ENCODE assay signal across 33 cellular contexts in genomic region chr2:26356771-26357170, GRCh38. TPM values are rescaled to one million over a fixed set of nuclear protein-coding genes. Genes with fewer than 3 reads are reported as not detected.
DNase-seq lines count a peak whose midpoint lies in the region; ATAC-seq and TF ChIP-seq lines count a peak whose summit lies in the region.
"Had no signal": no experiment of that assay in that cellular context is flagged by ENCODE, and none has a peak within 500 bp of the region (broad histone marks: within the 10 kb centered on the region; RNA-seq: fewer than 3 reads in every experiment).

No MANE protein-coding gene starts in this region.

- H3K4me1 Mint-ChIP-seq in activated T-cell treated with anti-CD3 and anti-CD28 coated beads, Interleukin-2, amount 50 U/mL, for 72 hours (ENCODE audit: low read depth), result peaks cover 74% of the 10 kb centered on the region
- H3K4me1 Mint-ChIP-seq in activated T-helper 17 cell treated with anti-CD3 and anti-CD28 coated beads, Interleukin-2, amount 50 U/mL, for 72 hours, result peaks cover 43% of the 10 kb centered on the region
- peaks cover 31 to 77% of the 10 kb centered on the region in 2 donors for H3K4me1 Mint-ChIP-seq in stimulated activated naive B cell treated with anti-CD40 and anti-IgM and Interleukin-4, amounts not matched to agents 10 μg/mL and 1 μg/mL and 100 μg/mL, for 72 hours

- ATAC-seq in activated T-cell treated with anti-CD3 and anti-CD28 coated beads, Interleukin-2, amount 50 U/mL, for 72 hours (replicated peaks in 1 of 2), result no peak
- peak; percentile 28 for ATAC-seq in activated T-helper 17 cell treated with anti-CD3 and anti-CD28 coated beads, Interleukin-2, amount 50 U/mL, for 72 hours (replicated peaks)
- ATAC-seq in stimulated activated naive B cell treated with anti-CD40 and anti-IgM and Interleukin-4, amounts not matched to agents 10 μg/mL and 1 μg/mL and 100 μg/mL, for 72 hours (replicated peaks), result no peak
- ATAC-seq: heart left ventricle, left cardiac atrium had no signal

- H3K36me3 ChIP-seq in osteoblast (ENCODE audit: insufficient read depth, low read length), result no peaks in the 10 kb centered on the region
- H3K36me3 ChIP-seq: heart left ventricle had no signal

- H3K79me2 ChIP-seq in osteoblast (ENCODE audit: insufficient read depth, low read length), result peaks cover 92% of the 10 kb centered on the region

- H4K20me1 ChIP-seq in osteoblast (ENCODE audit: insufficient read depth, low read length), result peaks cover 35% of the 10 kb centered on the region

- peak overlapping the region; percentile 21 to 30 for H3K4me3 Mint-ChIP-seq in activated T-cell treated with anti-CD3 and anti-CD28 coated beads, Interleukin-2, amount 50 U/mL, for 72 hours
- peak overlapping the region; percentile 26 for H3K4me3 Mint-ChIP-seq in activated T-helper 17 cell treated with anti-CD3 and anti-CD28 coated beads, Interleukin-2, amount 50 U/mL, for 72 hours
- H3K4me3 Mint-ChIP-seq in stimulated activated naive B cell treated with anti-CD40 and anti-IgM and Interleukin-4, amounts not matched to agents 10 μg/mL and 1 μg/mL and 100 μg/mL, for 72 hours, result no peak overlapping the region
- H3K4me3 Mint-ChIP-seq: activated naive CD4-positive, alpha-beta T cell treated with anti-CD3 and anti-CD28 coated beads, Interleukin-2, amount 10 ng/mL, durations not matched to agents 7 days and 5 days; type B pancreatic cell had no signal

- no peaks in the 10 kb centered on the region for H3K27me3 ChIP-seq in osteoblast (ENCODE audit: insufficient read depth, low read length)
- H3K27me3 ChIP-seq: heart left ventricle, SJSA1, spleen had no signal

- H3K27ac Mint-ChIP-seq in activated T-cell treated with anti-CD3 and anti-CD28 coated beads, Interleukin-2, amount 50 U/mL, for 72 hours, result peak overlapping the region; percentile 51
- H3K27ac Mint-ChIP-seq in activated T-helper 17 cell treated with anti-CD3 and anti-CD28 coated beads, Interleukin-2, amount 50 U/mL, for 72 hours, result peak overlapping the region; percentile 76
- H3K27ac Mint-ChIP-seq in stimulated activated naive B cell treated with anti-CD40 and anti-IgM and Interleukin-4, amounts not matched to agents 10 μg/mL and 1 μg/mL and 100 μg/mL, for 72 hours, result peak overlapping the region; percentile 14
- H3K27ac Mint-ChIP-seq: activated naive CD4-positive, alpha-beta T cell treated with anti-CD3 and anti-CD28 coated beads, Interleukin-2, amount 10 ng/mL, durations not matched to agents 7 days and 5 days; type B pancreatic cell had no signal

- TF ChIP-seq CTCF in osteoblast (IDR thresholded peaks at IDR 0.05; ENCODE audit: extremely low read depth, low read depth, low read length), result no peak

- peaks cover 1 to 8% of the 10 kb centered on the region in 2 donors for H3K36me3 Mint-ChIP-seq in activated T-cell treated with anti-CD3 and anti-CD28 coated beads, Interleukin-2, amount 50 U/mL, for 72 hours (ENCODE audit: insufficient read depth in 2 of 2)
- H3K36me3 Mint-ChIP-seq in activated T-helper 17 cell treated with anti-CD3 and anti-CD28 coated beads, Interleukin-2, amount 50 U/mL, for 72 hours (ENCODE audit: low read depth), result peaks cover 47% of the 10 kb centered on the region
- H3K36me3 Mint-ChIP-seq in stimulated activated naive B cell treated with anti-CD40 and anti-IgM and Interleukin-4, amounts not matched to agents 10 μg/mL and 1 μg/mL and 100 μg/mL, for 72 hours, result peaks cover 38 to 48% of the 10 kb centered on the region in 2 donors
- H3K36me3 Mint-ChIP-seq: type B pancreatic cell had no signal

- no peak overlapping the region for H2AFZ ChIP-seq in osteoblast (ENCODE audit: low read length)
- H2AFZ ChIP-seq: parathyroid adenoma had no signal

- H3K27me3 Mint-ChIP-seq in activated T-cell treated with anti-CD3 and anti-CD28 coated beads, Interleukin-2, amount 50 U/mL, for 72 hours (ENCODE audit: low read depth), result no peaks in the 10 kb centered on the region
- H3K27me3 Mint-ChIP-seq in activated T-helper 17 cell treated with anti-CD3 and anti-CD28 coated beads, Interleukin-2, amount 50 U/mL, for 72 hours, result no peaks in the 10 kb centered on the region
- no peaks in the 10 kb centered on the region for H3K27me3 Mint-ChIP-seq in stimulated activated naive B cell treated with anti-CD40 and anti-IgM and Interleukin-4, amounts not matched to agents 10 μg/mL and 1 μg/mL and 100 μg/mL, for 72 hours
- H3K27me3 Mint-ChIP-seq: activated naive CD4-positive, alpha-beta T cell treated with anti-CD3 and anti-CD28 coated beads, Interleukin-2, amount 10 ng/mL, durations not matched to agents 7 days and 5 days; type B pancreatic cell had no signal

- H3K4me1 ChIP-seq in osteoblast (ENCODE audit: insufficient read depth, low read length), result peaks cover 23% of the 10 kb centered on the region

- no peak overlapping the region for H3K4me3 ChIP-seq in osteoblast (ENCODE audit: insufficient read depth, low read length)
- H3K4me3 ChIP-seq: heart left ventricle, SJSA1, spleen had no signal

- H3K4me2 ChIP-seq in osteoblast (ENCODE audit: insufficient read depth, low read length), result no peak overlapping the region

- H3K9me3 Mint-ChIP-seq in activated T-cell treated with anti-CD3 and anti-CD28 coated beads, Interleukin-2, amount 50 U/mL, for 72 hours, result no peaks in the 10 kb centered on the region
- no peaks in the 10 kb centered on the region for H3K9me3 Mint-ChIP-seq in activated T-helper 17 cell treated with anti-CD3 and anti-CD28 coated beads, Interleukin-2, amount 50 U/mL, for 72 hours
- no peaks in the 10 kb centered on the region for H3K9me3 Mint-ChIP-seq in stimulated activated naive B cell treated with anti-CD40 and anti-IgM and Interleukin-4, amounts not matched to agents 10 μg/mL and 1 μg/mL and 100 μg/mL, for 72 hours
- H3K9me3 Mint-ChIP-seq: activated naive CD4-positive, alpha-beta T cell treated with anti-CD3 and anti-CD28 coated beads, Interleukin-2, amount 10 ng/mL, durations not matched to agents 7 days and 5 days; type B pancreatic cell had no signal

- no peaks in the 10 kb centered on the region for H3K9me3 ChIP-seq in osteoblast (ENCODE audit: low read depth, low read length)
- H3K9me3 ChIP-seq: heart left ventricle, SJSA1, spleen had no signal

- H3K27ac ChIP-seq in epithelial cell of prostate (peak overlapping the region; percentile 86), osteoblast (ENCODE audit: low read depth, low read length) (no peak overlapping the region)
- H3K27ac ChIP-seq: heart left ventricle, parathyroid adenoma, SJSA1, spleen had no signal

- no peak for DNase-seq in activated T-cell treated with anti-CD3 and anti-CD28 coated beads, Interleukin-2, amount 50 U/mL, for 72 hours
- DNase-seq in activated T-cell treated with anti-CD3 and anti-CD28 coated beads for 4 hours, result no peak
- no peak for DNase-seq in epithelial cell of prostate (ENCODE audit: low read depth, low spot score)
- no peak for DNase-seq in stimulated activated naive B cell treated with anti-CD40 and anti-IgM and Interleukin-4, amounts not matched to agents 10 μg/mL and 1 μg/mL and 100 μg/mL, for 72 hours
- DNase-seq in inferior parietal cortex (ENCODE audit: extremely low spot score), result no peak
- DNase-seq in osteoblast (ENCODE audit: insufficient read length, low spot score, missing footprints), result no peak
- DNase-seq in NCI-H2081 treated with DMSO at 0.1 percent for 48 hours (lab: John Stamatoyannopoulos, UW), result no peak
- DNase-seq: ACHN; activated CD4-positive, CD25-positive, alpha-beta regulatory T cell treated with anti-CD3 and anti-CD28 coated beads, Interleukin-2, amount 50 U/mL, for 72 hours; activated naive CD4-positive, alpha-beta T cell treated with anti-CD3 and anti-CD28 coated beads, Interleukin-2, amount 10 ng/mL, durations not matched to agents 7 days and 5 days; activated T-cell treated with anti-CD3 and anti-CD28 coated beads, Interleukin-2, amount 50 U/mL, for 48 hours; anterior cingulate cortex; central memory CD4-positive, alpha-beta T cell; DND-41; HCEC 1CT; heart left ventricle; KBM-7; left cardiac atrium; MM.1S; NCI-H1417 treated with DMSO at 0.1 percent for 48 hours; NCI-H446; NCI-H774; RPMI8226; spleen had no signal

RNA-seq across cellular contexts. Expression of gene ADGRF3, which starts 10.2 kb away (rescaled TPM):
- total RNA-seq in activated T-cell treated with anti-CD3 and anti-CD28 coated beads, Interleukin-2, amount 50 U/mL, for 72 hours, result 1 to 10 TPM; 2.4 to 4.8 TPM
- total RNA-seq in activated T-helper 17 cell treated with anti-CD3 and anti-CD28 coated beads, Interleukin-2, amount 50 U/mL, for 72 hours, result 1 to 10 TPM; 1.4 to 3.0 TPM
- total RNA-seq in osteoblast, result under 0.01 and 0.59 TPM in 2 replicates
- total RNA-seq: HT1080 had no signal

RNA-seq across cellular contexts. Expression of gene SELENOI, which starts 10.8 kb away (rescaled TPM):
- 10 to 100 TPM; 35.0 to 38.9 TPM for total RNA-seq in activated T-cell treated with anti-CD3 and anti-CD28 coated beads, Interleukin-2, amount 50 U/mL, for 72 hours
- 10 to 100 TPM; 21.0 to 44.5 TPM for total RNA-seq in activated T-helper 17 cell treated with anti-CD3 and anti-CD28 coated beads, Interleukin-2, amount 50 U/mL, for 72 hours
- 11.6 and 13.0 TPM in 2 replicates for total RNA-seq in osteoblast

RNA-seq across cellular contexts. Expression of gene DRC1, which starts 44.9 kb away (rescaled TPM):
- total RNA-seq in activated T-cell treated with anti-CD3 and anti-CD28 coated beads, Interleukin-2, amount 50 U/mL, for 72 hours, result under 1 TPM in 1 of 2 donors, not detected in 1; 0.17 TPM
- not detected for total RNA-seq in activated T-helper 17 cell treated with anti-CD3 and anti-CD28 coated beads, Interleukin-2, amount 50 U/mL, for 72 hours
- under 0.01 and 0.36 TPM in 2 replicates for total RNA-seq in osteoblast
- total RNA-seq: dermis microvascular lymphatic vessel endothelial cell, epithelial cell of proximal tubule, fibroblast of villous mesenchyme, HT1080, left cardiac atrium, lung microvascular endothelial cell, SJSA1 had no signal

Comparison
In these comparisons a context has a peak if more than half of its experiments do, and no peak if none do; other contexts are left out.
1. H3K27ac Mint-ChIP-seq: peak in every context shown above with its lines; median percentile 76 in activated T-helper 17 cell treated with anti-CD3 and anti-CD28 coated beads, Interleukin-2, amount 50 U/mL, for 72 hours; 51 in activated T-cell treated with anti-CD3 and anti-CD28 coated beads, Interleukin-2, amount 50 U/mL, for 72 hours; 14 in stimulated activated naive B cell treated with anti-CD40 and anti-IgM and Interleukin-4, amounts not matched to agents 10 μg/mL and 1 μg/mL and 100 μg/mL, for 72 hours.
2. H3K4me3 Mint-ChIP-seq: peak in activated T-cell treated with anti-CD3 and anti-CD28 coated beads, Interleukin-2, amount 50 U/mL, for 72 hours (2 of 2) and activated T-helper 17 cell treated with anti-CD3 and anti-CD28 coated beads, Interleukin-2, amount 50 U/mL, for 72 hours (single experiment); none in stimulated activated naive B cell treated with anti-CD40 and anti-IgM and Interleukin-4, amounts not matched to agents 10 μg/mL and 1 μg/mL and 100 μg/mL, for 72 hours (0 of 2).